ENCODE assay signal across 31 cellular contexts in genomic region chr13:103142091-103142594, GRCh38.
"Had no signal": no experiment of that assay in that cellular context is flagged by ENCODE, and none has a peak within 500 bp of the region (broad histone marks: within the 10 kb centered on the region; RNA-seq: fewer than 3 reads in every experiment).

No MANE protein-coding gene starts in this region.

- DNase-seq: activated CD4-positive, alpha-beta memory T cell treated with anti-CD3 and anti-CD28 coated beads for 36 hours; activated CD4-positive, alpha-beta T cell treated with anti-CD3 and anti-CD28 coated beads for 1 hour; activated CD4-positive, alpha-beta T cell treated with anti-CD3 and anti-CD28 coated beads for 4 hours; activated CD4-positive, alpha-beta T cell treated with anti-CD3 and anti-CD28 coated beads, Interleukin-2, amount 50 U/mL, for 1 hour; activated CD8-positive, alpha-beta memory T cell treated with anti-CD3 and anti-CD28 coated beads, Interleukin-2, amount 10 ng/mL, durations not matched to agents 7 days and 5 days; activated CD8-positive, alpha-beta memory T cell treated with anti-CD3 and anti-CD28 coated beads, Interleukin-2, amount 50 U/mL, for 4 hours; activated CD8-positive, alpha-beta T cell treated with anti-CD3 and anti-CD28 coated beads, Interleukin-2, amount 10 ng/mL, durations not matched to agents 7 days and 5 days; activated effector memory CD4-positive, alpha-beta T cell treated with anti-CD3 and anti-CD28 coated beads, Interleukin-2, amount 50 U/mL, for 16 hours; activated naive CD4-positive, alpha-beta T cell treated with anti-CD3 and anti-CD28 coated beads for 36 hours; activated naive CD8-positive, alpha-beta T cell treated with anti-CD3 and anti-CD28 coated beads, Interleukin-2, amount 10 ng/mL, durations not matched to agents 7 days and 5 days; activated T-cell treated with anti-CD3 and anti-CD28 coated beads, Interleukin-2, amount 50 U/mL, for 1 hour; activated T-cell treated with anti-CD3 and anti-CD28 coated beads, Interleukin-2, amount 50 U/mL, for 48 hours; dorsolateral prefrontal cortex; effector memory CD4-positive, alpha-beta T cell; endodermal cell; foreskin fibroblast; T-helper 2 cell had no signal

- H3K27me3 Mint-ChIP-seq: activated CD8-positive, alpha-beta memory T cell treated with anti-CD3 and anti-CD28 coated beads, Interleukin-2, amount 10 ng/mL, durations not matched to agents 7 days and 5 days; activated naive CD8-positive, alpha-beta T cell treated with anti-CD3 and anti-CD28 coated beads, Interleukin-2, amount 10 ng/mL, durations not matched to agents 7 days and 5 days; dendritic cell treated with granulocyte-macrophage colony-stimulating factor and Interleukin-4, amounts not matched to agents 40 ng/mL and 50 ng/mL, for 4 days had no signal

- H3K4me3 Mint-ChIP-seq: activated CD4-positive, alpha-beta memory T cell treated with anti-CD3 and anti-CD28 coated beads for 36 hours; activated CD8-positive, alpha-beta memory T cell treated with anti-CD3 and anti-CD28 coated beads, Interleukin-2, amount 10 ng/mL, durations not matched to agents 7 days and 5 days; activated CD8-positive, alpha-beta T cell treated with anti-CD3 and anti-CD28 coated beads, Interleukin-2, amount 10 ng/mL, durations not matched to agents 7 days and 5 days; activated naive CD4-positive, alpha-beta T cell treated with anti-CD3 and anti-CD28 coated beads for 36 hours; activated naive CD8-positive, alpha-beta T cell treated with anti-CD3 and anti-CD28 coated beads, Interleukin-2, amount 10 ng/mL, durations not matched to agents 7 days and 5 days; activated T-helper 1 cell treated with anti-CD3 and anti-CD28 coated beads, Interleukin-12 subunit alpha, Interleukin-12 subunit beta, Interleukin-2, Interleukin-4 antibody, amounts not matched to agents 30 ng/mL and 10 ng/mL and 1 ng/mL, durations not matched to agents 14 hours and 24 hours and 36 hours; brain; central memory CD8-positive, alpha-beta T cell; dendritic cell treated with granulocyte-macrophage colony-stimulating factor and Interleukin-4, amounts not matched to agents 40 ng/mL and 50 ng/mL, for 4 days; endodermal cell; WTC11 had no signal

- H3K36me3 Mint-ChIP-seq: activated CD4-positive, alpha-beta memory T cell treated with anti-CD3 and anti-CD28 coated beads for 36 hours; activated CD8-positive, alpha-beta memory T cell treated with anti-CD3 and anti-CD28 coated beads, Interleukin-2, amount 10 ng/mL, durations not matched to agents 7 days and 5 days; activated naive CD4-positive, alpha-beta T cell treated with anti-CD3 and anti-CD28 coated beads, Interleukin-2, amount 50 U/mL, for 72 hours; activated naive CD8-positive, alpha-beta T cell treated with anti-CD3 and anti-CD28 coated beads, Interleukin-2, amount 10 ng/mL, durations not matched to agents 7 days and 5 days; brain; WTC11 had no signal

- H3K27me3 ChIP-seq: ascending aorta, breast epithelium, cardiac muscle cell, dorsolateral prefrontal cortex had no signal

- H3K9me3 ChIP-seq: ascending aorta, breast epithelium had no signal

- H3K4me1 ChIP-seq: ascending aorta, breast epithelium had no signal

- H3K4me1 Mint-ChIP-seq: activated CD8-positive, alpha-beta memory T cell treated with anti-CD3 and anti-CD28 coated beads, Interleukin-2, amount 10 ng/mL, durations not matched to agents 7 days and 5 days; activated naive CD8-positive, alpha-beta T cell treated with anti-CD3 and anti-CD28 coated beads, Interleukin-2, amount 10 ng/mL, durations not matched to agents 7 days and 5 days; brain; central memory CD8-positive, alpha-beta T cell; endodermal cell; WTC11 had no signal

- H3K27ac ChIP-seq: ascending aorta, breast epithelium, cardiac muscle cell, coronary artery, dorsolateral prefrontal cortex, VCaP had no signal

- H3K36me3 ChIP-seq: ascending aorta, breast epithelium, cardiac muscle cell had no signal

- H3K27ac Mint-ChIP-seq: activated CD4-positive, alpha-beta memory T cell treated with anti-CD3 and anti-CD28 coated beads for 36 hours; activated CD8-positive, alpha-beta memory T cell treated with anti-CD3 and anti-CD28 coated beads, Interleukin-2, amount 10 ng/mL, durations not matched to agents 7 days and 5 days; activated CD8-positive, alpha-beta T cell treated with anti-CD3 and anti-CD28 coated beads, Interleukin-2, amount 10 ng/mL, durations not matched to agents 7 days and 5 days; activated naive CD4-positive, alpha-beta T cell treated with anti-CD3 and anti-CD28 coated beads for 36 hours; activated naive CD4-positive, alpha-beta T cell treated with anti-CD3 and anti-CD28 coated beads, Interleukin-2, amount 50 U/mL, for 72 hours; activated naive CD8-positive, alpha-beta T cell treated with anti-CD3 and anti-CD28 coated beads, Interleukin-2, amount 10 ng/mL, durations not matched to agents 7 days and 5 days; activated T-helper 1 cell treated with anti-CD3 and anti-CD28 coated beads, Interleukin-12 subunit alpha, Interleukin-12 subunit beta, Interleukin-2, Interleukin-4 antibody, amounts not matched to agents 30 ng/mL and 10 ng/mL and 1 ng/mL, durations not matched to agents 14 hours and 24 hours and 36 hours; activated T-helper 2 cell treated with anti-CD3 and anti-CD28 coated beads, Interferon-gamma antibody, Interleukin-2, Interleukin-4, amounts not matched to agents 10 μg/mL and 5 μg/mL and 100 μg/mL, durations not matched to agents 14 hours and 24 hours and 36 hours; brain; dendritic cell treated with granulocyte-macrophage colony-stimulating factor and Interleukin-4, amounts not matched to agents 40 ng/mL and 50 ng/mL, for 4 days; endodermal cell; WTC11 had no signal

- FAIRE-seq: frontal cortex, TTC549 had no signal

- H3K9me3 Mint-ChIP-seq: activated CD4-positive, alpha-beta memory T cell treated with anti-CD3 and anti-CD28 coated beads for 36 hours; activated naive CD4-positive, alpha-beta T cell treated with anti-CD3 and anti-CD28 coated beads for 36 hours; activated naive CD8-positive, alpha-beta T cell treated with anti-CD3 and anti-CD28 coated beads, Interleukin-2, amount 10 ng/mL, durations not matched to agents 7 days and 5 days; activated T-helper 1 cell treated with anti-CD3 and anti-CD28 coated beads, Interleukin-12 subunit alpha, Interleukin-12 subunit beta, Interleukin-2, Interleukin-4 antibody, amounts not matched to agents 30 ng/mL and 10 ng/mL and 1 ng/mL, durations not matched to agents 14 hours and 24 hours and 36 hours; activated T-helper 2 cell treated with anti-CD3 and anti-CD28 coated beads, Interferon-gamma antibody, Interleukin-2, Interleukin-4, amounts not matched to agents 10 μg/mL and 5 μg/mL and 100 μg/mL, durations not matched to agents 14 hours and 24 hours and 36 hours; brain; dendritic cell treated with granulocyte-macrophage colony-stimulating factor and Interleukin-4, amounts not matched to agents 40 ng/mL and 50 ng/mL, for 4 days; endodermal cell; WTC11 had no signal

- H3K4me3 ChIP-seq: ascending aorta, breast epithelium, cardiac muscle cell, coronary artery, dorsolateral prefrontal cortex had no signal
